Comparison of ENCODE assay signal across 8 cellular contexts in genomic region chr22:26656896-26657851, GRCh38. TPM values are rescaled to one million over a fixed set of nuclear protein-coding genes. Genes with fewer than 3 reads are reported as not detected.
A peak's percentile ranks its signal among the peaks of the same experiment; 100 is the strongest.
DNase-seq lines count a peak whose midpoint lies in the region; ATAC-seq, FAIRE-seq and TF ChIP-seq lines count a peak whose summit lies in the region.

MIAT (plus strand) TSS chr22:26657588.

- H3K9ac ChIP-seq in HepG2 (ENCODE audit: insufficient read depth, low read depth, low read length): no peak within 1 kb of the TSS

- H4K20me1 ChIP-seq in HepG2 (ENCODE audit: insufficient read depth, low read length): no peaks in the 10 kb centered on the region

- TF ChIP-seq RAD21 in HepG2 (CRISPR knock-in tag; IDR thresholded peaks at IDR 0.05): no peak

- no peak for TF ChIP-seq POLR2A in right lobe of liver (IDR thresholded peaks at IDR 0.05)
- no peak for TF ChIP-seq POLR2A in HepG2 (IDR thresholded peaks at IDR 0.05; ENCODE audit: insufficient read depth in 1 of 2, low read depth in 2 of 2, low read length in 2 of 2)
- no peak for TF ChIP-seq POLR2A in Peyer's patch (IDR thresholded peaks at IDR 0.05)
- no peak for TF ChIP-seq POLR2A in spleen (IDR thresholded peaks at IDR 0.05)

- POLR2A ChIA-PET in HepG2 (lab: Yijun Ruan, JAX): no interaction called here

- TF ChIP-seq EP300 in HepG2 (IDR thresholded peaks at IDR 0.05; ENCODE audit: low read depth in 2 of 2, low read length in 2 of 2): no peak
- no peak for TF ChIP-seq EP300 in HepG2 (CRISPR knock-in tag; IDR thresholded peaks at IDR 0.05; ENCODE audit: borderline replicate concordance)

- 5% methylated on average over 19 of the region's 62 CpGs for WGBS in right lobe of liver (ENCODE audit: insufficient coverage, low coverage, low lambda C conversion rate, missing lambda C conversion rate)
- WGBS in HepG2 (ENCODE audit: low lambda C conversion rate): 38% methylated on average over 26 of the region's 62 CpGs
- 2 to 6% (median 4%) methylated on average over 21 to 62 of the region's 62 CpGs for WGBS in spleen, 5 donors

- H3K4me1 ChIP-seq in right lobe of liver (peaks cover 0 to 5% (median 0%) of the 10 kb centered on the region in 4 donors), HepG2 (ENCODE audit: insufficient read depth, low read length) (no peaks in the 10 kb centered on the region), Peyer's patch (peaks cover 0 to 16% (median 4%) of the 10 kb centered on the region in 4 donors), spleen (peaks cover 22 to 52% (median 32%) of the 10 kb centered on the region in 6 donors)

- H3K4me3 Mint-ChIP-seq in activated naive CD8-positive, alpha-beta T cell: peak within 1 kb of the TSS; percentile 91

- TF ChIP-seq CTCF in right lobe of liver (IDR thresholded peaks at IDR 0.05) (no peak), HepG2 (CRISPR knock-in tag; IDR thresholded peaks at IDR 0.05) (no peak), Peyer's patch (IDR thresholded peaks at IDR 0.05) (no peak), spleen (IDR thresholded peaks at IDR 0.05 in 8 of 11, conservative IDR thresholded peaks at IDR 0.05 in 3 of 11) (no peak)

- intact Hi-C loops in right lobe of liver (cut with DNase I): loop anchor here in 1 of 2 donors (10.0 kb wide), 1 partner anchor 282 kb away; no protein-coding TSS in a partner anchor
- intact Hi-C loops in HepG2 (cut with micrococcal nuclease; ENCODE audit: unreplicated experiment): no loop called here
- intact Hi-C loops in spleen (cut with DNase I; ENCODE audit: low total_unique reads): no loop called here

- peak; percentile 30 to 50 (median 42) for ATAC-seq in right lobe of liver
- no peak for ATAC-seq in HepG2

- no peak within 1 kb of the TSS for H3K4me2 ChIP-seq in HepG2 (ENCODE audit: low read depth, low read length)

- no peaks in the 10 kb centered on the region for H3K9me3 ChIP-seq in right lobe of liver
- H3K9me3 ChIP-seq in HepG2 (ENCODE audit: low read length): no peaks in the 10 kb centered on the region
- H3K9me3 ChIP-seq in Peyer's patch: no peaks in the 10 kb centered on the region
- no peaks in the 10 kb centered on the region for H3K9me3 ChIP-seq in spleen
- H3K9me3 ChIP-seq in MG63: no peaks in the 10 kb centered on the region

- H3K27me3 ChIP-seq in right lobe of liver: peaks cover 9 to 25% of the 10 kb centered on the region in 2 donors
- H3K27me3 ChIP-seq in HepG2 (ENCODE audit: control insufficient read depth in 1 of 2, insufficient read depth in 2 of 2, low read length in 2 of 2): peaks cover 6 to 66% of the 10 kb centered on the region in 2 experiments; a peak in 4 of 5 replicates
- peaks cover 0 to 12% of the 10 kb centered on the region in 2 donors for H3K27me3 ChIP-seq in Peyer's patch
- peaks cover 0 to 51% (median 28%) of the 10 kb centered on the region in 7 donors for H3K27me3 ChIP-seq in spleen (replicated peaks in 1 of 7)
- peaks cover 21% of the 10 kb centered on the region for H3K27me3 ChIP-seq in MG63

- no peaks in the 10 kb centered on the region for H3K36me3 ChIP-seq in right lobe of liver
- no peaks in the 10 kb centered on the region for H3K36me3 ChIP-seq in HepG2 (replicated peaks in 1 of 2; ENCODE audit: control insufficient read depth in 1 of 2, insufficient read depth in 2 of 2, low read length in 2 of 2)
- no peaks in the 10 kb centered on the region for H3K36me3 ChIP-seq in Peyer's patch
- no peaks in the 10 kb centered on the region for H3K36me3 ChIP-seq in spleen
- no peaks in the 10 kb centered on the region for H3K36me3 ChIP-seq in MG63

- no peaks in the 10 kb centered on the region for H3K9me3 Mint-ChIP-seq in activated naive CD8-positive, alpha-beta T cell (ENCODE audit: low read depth)

- no peak within 1 kb of the TSS for H3K27ac ChIP-seq in right lobe of liver
- H3K27ac ChIP-seq in HepG2 (ENCODE audit: extremely low read length, insufficient read depth, low read length): no peak within 1 kb of the TSS
- H3K27ac ChIP-seq in Peyer's patch: peak within 1 kb of the TSS in 1 of 4 donors; percentile 59
- H3K27ac ChIP-seq in spleen: peak within 1 kb of the TSS in 5 of 8 donors; percentile 59 to 74 (median 66)

- peaks cover 19% of the 10 kb centered on the region for H3K4me1 Mint-ChIP-seq in activated naive CD8-positive, alpha-beta T cell (ENCODE audit: low read depth)

- H3K27ac Mint-ChIP-seq in activated naive CD8-positive, alpha-beta T cell: peak within 1 kb of the TSS; percentile 85

- no peak for FAIRE-seq in HepG2 (lab: Jason Lieb, UNC)

- no peaks in the 10 kb centered on the region for H3K79me2 ChIP-seq in HepG2 (ENCODE audit: insufficient read depth, low read length)

- CTCF ChIA-PET in HepG2 (lab: Yijun Ruan, JAX; ENCODE audit: low intra/inter-chr PET ratio, low total read pairs): no interaction called here

- no peak within 1 kb of the TSS for H2AFZ ChIP-seq in HepG2 (ENCODE audit: low read length)

- H3K27me3 Mint-ChIP-seq in activated naive CD8-positive, alpha-beta T cell: no peaks in the 10 kb centered on the region

- H3K4me3 ChIP-seq in right lobe of liver: peak within 1 kb of the TSS in 1 of 3 donors; percentile 20
- no peak within 1 kb of the TSS for H3K4me3 ChIP-seq in HepG2 (replicated peaks in 1 of 3; ENCODE audit: insufficient read depth in 1 of 3, low read depth in 2 of 3, low read length in 3 of 3)
- H3K4me3 ChIP-seq in Peyer's patch: peak within 1 kb of the TSS; percentile 31 to 52 (median 44)
- peak within 1 kb of the TSS; percentile 22 to 70 (median 40) for H3K4me3 ChIP-seq in spleen
- no peak within 1 kb of the TSS; the same call in 1 of the 2 replicates for H3K4me3 ChIP-seq in MG63

- no peaks in the 10 kb centered on the region for H3K36me3 Mint-ChIP-seq in activated naive CD8-positive, alpha-beta T cell

- in situ Hi-C loops in HepG2 (cut with HindIII; ENCODE audit: extremely low pct_ligation_motif_present, low pct_unique_long_range_greater_than_20kb): no loop called here

- DNase-seq in right lobe of liver: peak in 1 of 3 donors; percentile 36
- DNase-seq in HepG2 (ENCODE audit: low spot score): no peak
- DNase-seq in Peyer's patch: peak in 2 of 3 donors; percentile 73 to 84
- DNase-seq in hippocampal formation (lab: John Stamatoyannopoulos, UW): peak; percentile 24 to 48
- DNase-seq in spleen: peak; percentile 91
- DNase-seq in epidermal melanocyte (ENCODE audit: insufficient read length, low spot score): no peak
- no peak for DNase-seq in MG63

- no TSS peak for BruUV-seq in HepG2 (replicated peaks; lab: Mats Ljungman, UMichigan)

TF ChIP-seq in HepG2, 621 proteins besides CTCF, POLR2A, EP300 and RAD21 (continues in another document):
- no peak for TF ChIP-seq ARNTL (CRISPR knock-in tag; IDR thresholded peaks at IDR 0.05)
- TF ChIP-seq HHEX (CRISPR knock-in tag; IDR thresholded peaks at IDR 0.05): no peak
- TF ChIP-seq MXI1 (IDR thresholded peaks at IDR 0.05; ENCODE audit: borderline replicate concordance, low read depth, low read length): no peak

RNA-seq across cellular contexts. Expression of gene MIAT, which starts in this region (rescaled TPM):
- total RNA-seq in right lobe of liver (1 to 10 TPM in 1 of 6 experiments, under 1 TPM in 5; 0.19 to 3.2 (median 0.47) TPM), HepG2 (2016; rRNA removed; fragmentation: Illumina TruSeq; extraction: Trizol) (0.04 TPM in 1 of 2 replicates, not detected in the other), Peyer's patch (10 to 100 TPM in 1 of 4 donors, 1 to 10 TPM in 3; 2.5 to 31.4 (median 5.9) TPM), spleen (10 to 100 TPM; 16.0 to 62.4 (median 24.8) TPM)
- not detected in 2 replicates for total RNA-seq in HepG2 (2016; cell fraction: cytosol; rRNA removed; fragmentation: Illumina TruSeq; extraction: Trizol; ENCODE audit: low read depth)
- 0.03 and 0.06 TPM in 2 replicates for total RNA-seq in HepG2 (2016; cell fraction: insoluble cytoplasmic fraction; rRNA removed; fragmentation: Illumina TruSeq; extraction: Trizol)
- 0.03 TPM in 2 replicates for total RNA-seq in HepG2 (2016; cell fraction: membrane; rRNA removed; fragmentation: Illumina TruSeq; extraction: Trizol)
- 0.22 TPM in 2 replicates for total RNA-seq in HepG2 (2016; cell fraction: nucleus; rRNA removed; fragmentation: Illumina TruSeq; extraction: Trizol)
- polyA plus RNA-seq in HepG2 (2011; rRNA removed) (under 0.01 TPM in 1 of 2 replicates, not detected in the other), spleen (1 to 10 TPM in 2 of 3 donors, under 1 TPM in 1; 0.77 to 3.2 (median 1.7) TPM)
- polyA plus RNA-seq in HepG2 (2011; cell fraction: cytosol; rRNA removed): 0.01 TPM in 1 of 2 replicates, not detected in the other
- polyA plus RNA-seq in HepG2 (2011; cell fraction: nucleus; rRNA removed): 0.02 and 0.03 TPM in 2 replicates
- polyA plus RNA-seq in HepG2 (2012): not detected in 2 replicates
- polyA plus RNA-seq in HepG2 (2016; cell fraction: cytosol; fragmentation: Illumina TruSeq; extraction: Trizol; ENCODE audit: low read depth): not detected in 2 replicates
- not detected in 2 replicates for polyA plus RNA-seq in HepG2 (2016; cell fraction: insoluble cytoplasmic fraction; fragmentation: Illumina TruSeq; extraction: Trizol; ENCODE audit: low read depth)
- not detected in 2 replicates for polyA plus RNA-seq in HepG2 (2016; cell fraction: membrane; fragmentation: Illumina TruSeq; extraction: Trizol; ENCODE audit: low read depth)
- polyA plus RNA-seq in HepG2 (2016; cell fraction: nucleus; fragmentation: Illumina TruSeq; extraction: Trizol; ENCODE audit: insufficient read depth, low read depth): not detected in 2 replicates
- 0.02 and 0.14 TPM in 2 replicates for polyA minus RNA-seq in HepG2 (2011; rRNA and poly(A)+ RNA removed; ENCODE audit: low replicate concordance)
- polyA minus RNA-seq in HepG2 (2011; cell fraction: cytosol; rRNA and poly(A)+ RNA removed): not detected in 2 replicates
- polyA minus RNA-seq in HepG2 (2011; cell fraction: nucleus; rRNA and poly(A)+ RNA removed): 0.13 and 0.25 TPM in 2 replicates
- 0.33 TPM in 1 of 2 replicates, not detected in the other for total RNA-seq in MG63 (2014; rRNA removed; shearing (Covaris generic); ENCODE audit: low replicate concordance)

Comparison
In these comparisons a context has a peak if more than half of its experiments do, and no peak if none do; other contexts are left out.
1. DNase-seq: peak in Peyer's patch (2 of 3), hippocampal formation (2 of 2) and spleen (single experiment); none in HepG2 (single experiment), epidermal melanocyte (single experiment) and MG63 (single experiment).
2. H3K27ac ChIP-seq: peak in spleen (5 of 8); none in right lobe of liver (0 of 3) and HepG2 (single experiment).
3. H3K4me3 ChIP-seq: peak in Peyer's patch (4 of 4) and spleen (8 of 8); none in HepG2 (0 of 3) and MG63 (single experiment).